ENCODE assay signal across 8 cellular contexts in the genomic region with DNA sequence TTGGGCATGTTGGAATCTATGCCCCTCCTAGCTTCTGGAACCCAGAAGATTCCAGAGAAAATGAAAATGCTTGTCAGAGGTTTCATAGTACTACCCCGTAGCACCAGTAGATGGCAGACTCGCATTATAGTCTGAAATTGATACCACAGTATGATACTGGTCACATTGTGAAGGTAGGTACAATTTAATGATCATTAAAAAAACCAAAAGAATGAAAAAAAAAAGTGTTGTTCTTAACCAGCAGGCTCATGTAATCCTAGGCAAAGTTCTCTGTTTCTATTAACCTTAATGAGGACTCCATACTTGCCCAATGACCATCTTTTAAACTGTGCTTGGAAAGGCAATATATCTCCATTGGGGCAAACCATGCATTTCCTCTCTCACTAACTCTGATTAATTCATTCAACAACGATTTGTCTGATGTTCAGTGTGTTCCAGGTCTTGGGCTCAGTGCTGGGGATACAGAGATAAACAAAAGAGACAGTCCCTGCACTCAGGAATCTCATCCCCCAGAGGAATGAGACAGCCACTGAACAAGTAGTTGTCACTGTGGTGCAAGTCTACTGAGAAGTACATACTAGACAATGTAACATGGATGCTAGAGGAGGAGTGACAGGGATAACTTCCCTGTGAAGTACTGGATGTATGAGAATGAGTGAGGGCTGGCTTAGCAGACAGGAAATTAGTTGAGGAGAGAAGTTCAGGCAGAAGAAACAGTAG.
DNase-seq lines count a peak whose midpoint lies in the region; ATAC-seq and TF ChIP-seq lines count a peak whose summit lies in the region.

No MANE protein-coding gene starts in this region.

- H3K27ac ChIP-seq in left ventricle myocardium inferior (replicated peaks), result peak overlapping the region; percentile 73
- peak overlapping the region; percentile 37 to 70 (median 49) for H3K27ac ChIP-seq in sigmoid colon

- no peak for TF ChIP-seq POLR2A in sigmoid colon (IDR thresholded peaks at IDR 0.05)

- H3K27me3 ChIP-seq in left ventricle myocardium inferior (ENCODE audit: low read depth) (no peaks in the 10 kb centered on the region), sigmoid colon (no peaks in the 10 kb centered on the region)

- peak; percentile 74 for ATAC-seq in GM21786 (IDR thresholded peaks at IDR 0.05; ENCODE audit: unreplicated experiment)

- DNase-seq in NCI-H510A treated with DMSO at 0.1 percent for 48 hours (lab: John Stamatoyannopoulos, UW), result peak; percentile 18
- DNase-seq in NCI-H510A (lab: John Stamatoyannopoulos, UW), result no peak
- peak; percentile 40 for DNase-seq in KBM-7
- DNase-seq in activated CD4-positive, alpha-beta T cell treated with anti-CD3 and anti-CD28 coated beads, Interleukin-2, amount 50 U/mL, for 48 hours, result peak; percentile 7 to 20
- DNase-seq in left ventricle myocardium inferior, result no peak
- DNase-seq in sigmoid colon, result no peak
- DNase-seq in immature natural killer cell, result no peak

- peaks cover 0 to 2% (median 2%) of the 10 kb centered on the region in 3 donors for H3K27me3 Mint-ChIP-seq in immature natural killer cell (ENCODE audit: low read depth in 3 of 3)

- H3K4me3 Mint-ChIP-seq in immature natural killer cell, result no peak overlapping the region

- H3K4me1 ChIP-seq in left ventricle myocardium inferior, result no peaks in the 10 kb centered on the region
- peaks cover 0 to 52% (median 38%) of the 10 kb centered on the region in 4 donors for H3K4me1 ChIP-seq in sigmoid colon

- in situ Hi-C loops in KBM-7 (cut with MboI; ENCODE audit: low pct_unique_long_range_greater_than_20kb, low sequenced_read_pairs), result loop anchor here (25.0 kb wide), 1 partner anchor 659 kb away; no protein-coding TSS in a partner anchor

- TF ChIP-seq CTCF in left ventricle myocardium inferior (IDR thresholded peaks at IDR 0.05; ENCODE audit: borderline replicate concordance) (peak; percentile 88), sigmoid colon (IDR thresholded peaks at IDR 0.05) (peak; percentile 27 to 80 (median 64))

- intact Hi-C loops in left ventricle myocardium inferior (cut with micrococcal nuclease), result loop anchor here (5.0 kb wide), 2 partner anchors 229 to 279 kb away; no protein-coding TSS in a partner anchor
- intact Hi-C loops in sigmoid colon (cut with DNase I), result loop anchor here (5.0 kb wide), 3 partner anchors 229 to 669 kb away; no protein-coding TSS in a partner anchor

- no peaks in the 10 kb centered on the region for H3K36me3 Mint-ChIP-seq in immature natural killer cell

- H3K4me3 ChIP-seq in left ventricle myocardium inferior (no peak overlapping the region), sigmoid colon (no peak overlapping the region)

- H3K9me3 ChIP-seq in left ventricle myocardium inferior (replicated peaks), result no peaks in the 10 kb centered on the region
- no peaks in the 10 kb centered on the region for H3K9me3 ChIP-seq in sigmoid colon

- H3K9me3 Mint-ChIP-seq in immature natural killer cell, result peaks cover 0 to 7% (median 0%) of the 10 kb centered on the region in 6 donors

- H3K36me3 ChIP-seq in left ventricle myocardium inferior (no peaks in the 10 kb centered on the region), sigmoid colon (no peaks in the 10 kb centered on the region)

- no peaks in the 10 kb centered on the region for H3K4me1 Mint-ChIP-seq in immature natural killer cell

- TF ChIP-seq EP300 in sigmoid colon (IDR thresholded peaks at IDR 0.05), result no peak

- H3K27ac Mint-ChIP-seq in immature natural killer cell, result no peak overlapping the region

- WGBS in sigmoid colon, 2 donors, result 2 to 12% methylated on average over 3 of the region's 3 CpGs

Comparison
In these comparisons a context has a peak if more than half of its experiments do, and no peak if none do; other contexts are left out.
1. DNase-seq: peak in NCI-H510A treated with DMSO at 0.1 percent for 48 hours (single experiment), KBM-7 (single experiment) and activated CD4-positive, alpha-beta T cell treated with anti-CD3 and anti-CD28 coated beads, Interleukin-2, amount 50 U/mL, for 48 hours (2 of 2); none in NCI-H510A (single experiment), left ventricle myocardium inferior (single experiment), sigmoid colon (single experiment) and immature natural killer cell (0 of 3).